ENCODE assay signal across 17 cellular contexts in genomic region chr10:77692782-77693181, GRCh38. TPM values are rescaled to one million over a fixed set of nuclear protein-coding genes. Genes with fewer than 3 reads are reported as not detected.
DNase-seq lines count a peak whose midpoint lies in the region; ATAC-seq, FAIRE-seq and TF ChIP-seq lines count a peak whose summit lies in the region.
"Had no signal": no experiment of that assay in that cellular context is flagged by ENCODE, and none has a peak within 500 bp of the region (broad histone marks: within the 10 kb centered on the region; RNA-seq: fewer than 3 reads in every experiment).

No MANE protein-coding gene starts in this region.

- TF ChIP-seq POLR2A in H54 (IDR thresholded peaks at IDR 0.05; ENCODE audit: low read depth, low read length), result no peak

- FAIRE-seq in H54 (lab: Jason Lieb, UNC), result peak; percentile 45
- FAIRE-seq: endothelial cell of umbilical vein had no signal

- peak; percentile 15 for TF ChIP-seq CTCF in epithelial cell of proximal tubule (conservative IDR thresholded peaks at IDR 0.05; ENCODE audit: low read depth, low read length)

- in situ Hi-C loops in SK-MEL-5 (cut with HindIII; ENCODE audit: low pct_unique_long_range_greater_than_20kb, low sequenced_read_pairs), result no loop called here

- ATAC-seq in HG03439 (IDR thresholded peaks at IDR 0.05; ENCODE audit: unreplicated experiment), result no peak
- ATAC-seq: CD8-positive, alpha-beta T cell; natural killer cell treated with Interleukin-12 subunit alpha and Interleukin-12 subunit beta and Interleukin-15 and Interleukin-18, amount 100 ng/mL, for 72 hours; right lobe of liver; stimulated activated memory B cell treated with anti-CD40 and anti-IgM and Interleukin-4, amounts not matched to agents 10 μg/mL and 1 μg/mL and 100 μg/mL, for 72 hours; T-cell had no signal

- DNase-seq in H54 (ENCODE audit: insufficient read length, low spot score) (peak; percentile 50), SK-MEL-5 (ENCODE audit: low read depth, low spot score) (peak; percentile 85), epithelial cell of proximal tubule (ENCODE audit: low read depth) (no peak), renal cortical epithelial cell (ENCODE audit: low read depth) (peak; percentile 36), NCI-H1694 (lab: John Stamatoyannopoulos, UW) (no peak)
- DNase-seq in stimulated activated CD4-positive, alpha-beta T cell treated with anti-CD3 and anti-CD28 coated beads, Interleukin-4, amount 100 ng/mL, for 24 hours, result no peak
- DNase-seq: activated B cell treated with CpG ODN at 0.5 μM for 24 hours; activated naive CD4-positive, alpha-beta T cell treated with anti-CD3 and anti-CD28 coated beads, Interleukin-2, amount 10 ng/mL, durations not matched to agents 7 days and 5 days; NCI-H1417 treated with DMSO at 0.1 percent for 48 hours; Peyer's patch; right lobe of liver; T-cell had no signal

- H3K4me3 ChIP-seq in epithelial cell of proximal tubule (ENCODE audit: low read depth, low read length), result no peak overlapping the region
- H3K4me3 ChIP-seq: Peyer's patch, right lobe of liver had no signal

RNA-seq across cellular contexts. Expression of gene KCNMA1, which starts 55.2 kb away (rescaled TPM):
- total RNA-seq in SK-MEL-5 (2014; rRNA removed; shearing (Covaris generic)), result not detected in 2 replicates
- 0.13 TPM in 1 of 2 replicates, not detected in the other for polyA plus RNA-seq in SK-MEL-5 (2015; cell fraction: cytosol; rRNA removed)
- polyA plus RNA-seq in SK-MEL-5 (2015; cell fraction: nucleus; rRNA removed), result 0.27 and 0.41 TPM in 2 replicates
- total RNA-seq in epithelial cell of proximal tubule, result 12.5 and 19.5 TPM in 2 replicates
- total RNA-seq in renal cortical epithelial cell, result 12.9 and 17.7 TPM in 2 replicates
- total RNA-seq: CD8-positive, alpha-beta T cell had no signal

Comparison
In these comparisons a context has a peak if more than half of its experiments do, and no peak if none do; other contexts are left out.
1. DNase-seq: peak in H54 (single experiment), SK-MEL-5 (single experiment) and renal cortical epithelial cell (single experiment); none in epithelial cell of proximal tubule (single experiment), stimulated activated CD4-positive, alpha-beta T cell treated with anti-CD3 and anti-CD28 coated beads, Interleukin-4, amount 100 ng/mL, for 24 hours (single experiment) and NCI-H1694 (single experiment).
2. RNA of gene KCNMA1, which starts 55.2 kb away (total RNA-seq): 12.9 to 17.7 TPM in renal cortical epithelial cell and 12.5 to 19.5 TPM in epithelial cell of proximal tubule; not detected in SK-MEL-5; every median in the first group is over 10 times any median in the second.